ENCODE assay signal across 10 cellular contexts in genomic region chr18:8835556-8835955, GRCh38.
A peak's percentile ranks its signal among the peaks of the same experiment; 100 is the strongest.
DNase-seq lines count a peak whose midpoint lies in the region; ATAC-seq, FAIRE-seq and TF ChIP-seq lines count a peak whose summit lies in the region.
"Had no signal": no experiment of that assay in that cellular context is flagged by ENCODE, and none has a peak within 500 bp of the region (broad histone marks: within the 10 kb centered on the region; RNA-seq: fewer than 3 reads in every experiment).

No MANE protein-coding gene starts in this region.

- no peak overlapping the region for H3K4me3 ChIP-seq in HL-60 (replicated peaks; ENCODE audit: insufficient read depth, low read length)
- H3K4me3 ChIP-seq in keratinocyte (ENCODE audit: control insufficient read depth in 2 of 3, extremely low read depth in 1 of 3, insufficient read depth in 2 of 3, low read depth in 1 of 3, low read length in 3 of 3) = no peak overlapping the region
- H3K4me3 ChIP-seq in aorta (ENCODE audit: low read length in 2 of 2) = no peak overlapping the region
- H3K4me3 ChIP-seq: uterus had no signal

- H3K4me1 ChIP-seq in keratinocyte (ENCODE audit: control insufficient read depth, extremely low read depth, insufficient read depth, low read length) (peaks cover 13% of the 10 kb centered on the region), aorta (ENCODE audit: control insufficient read depth in 1 of 2, insufficient read depth in 2 of 2, low read length in 2 of 2) (no peaks in the 10 kb centered on the region)
- H3K4me1 ChIP-seq: BE2C, uterus had no signal

- H2AFZ ChIP-seq in keratinocyte (ENCODE audit: control insufficient read depth, low read length) = no peak overlapping the region

- peak; percentile 9 for FAIRE-seq in keratinocyte (lab: Jason Lieb, UNC)

- H3K27me3 Mint-ChIP-seq in nephron progenitor cell (ENCODE audit: low read depth, poor library complexity) = peaks cover 6% of the 10 kb centered on the region

- H3K4me2 ChIP-seq in keratinocyte (ENCODE audit: control insufficient read depth, extremely low read depth, insufficient read depth, low read depth, low read length) = no peak overlapping the region

- no peaks in the 10 kb centered on the region for H3K27me3 ChIP-seq in HL-60 (ENCODE audit: insufficient read depth, poor library complexity, severe bottlenecking)
- H3K27me3 ChIP-seq in keratinocyte (ENCODE audit: control insufficient read depth, extremely low read depth, insufficient read depth, low read length) = no peaks in the 10 kb centered on the region
- no peaks in the 10 kb centered on the region for H3K27me3 ChIP-seq in aorta (ENCODE audit: control insufficient read depth in 1 of 2, insufficient read depth in 2 of 2, low read length in 1 of 2)
- H3K27me3 ChIP-seq: BE2C, uterus had no signal

- no peak overlapping the region for H3K9ac ChIP-seq in keratinocyte (ENCODE audit: control insufficient read depth, extremely low read depth, insufficient read depth, low read length)

- WGBS in aorta, 2 donors = 0 to 2% methylated on average over 3 of the region's 3 CpGs

- H4K20me1 ChIP-seq in keratinocyte (ENCODE audit: control insufficient read depth, extremely low read depth, insufficient read depth, low read length) = no peaks in the 10 kb centered on the region

- DNase-seq in AG08395 (ENCODE audit: low spot score) = peak; percentile 79
- DNase-seq in HL-60 (ENCODE audit: low read depth in 1 of 2, low spot score in 1 of 2) = peak; percentile 12 to 57
- peak; percentile 85 for DNase-seq in amniotic epithelial cell (ENCODE audit: low read depth)
- DNase-seq in keratinocyte (ENCODE audit: low read depth, low spot score) = no peak
- no peak for DNase-seq in aorta
- DNase-seq in GDM1 (lab: John Stamatoyannopoulos, UW) = no peak
- no peak for DNase-seq in nephron progenitor cell
- DNase-seq in HK-2 (ENCODE audit: unreplicated experiment) = no peak
- DNase-seq: BE2C, uterus had no signal

- H3K4me3 Mint-ChIP-seq in nephron progenitor cell = no peak overlapping the region

- peaks cover 4% of the 10 kb centered on the region for H3K36me3 Mint-ChIP-seq in nephron progenitor cell (ENCODE audit: low read depth)

- dilution Hi-C loops in keratinocyte (cut with MboI; ENCODE audit: extremely low pct_ligation_motif_present, low sequenced_read_pairs) = no loop called here

- H3K27ac ChIP-seq in HL-60 (replicated peaks) (no peak overlapping the region), keratinocyte (ENCODE audit: control insufficient read depth, insufficient read depth, low read length) (no peak overlapping the region), aorta (ENCODE audit: low read depth in 1 of 2, low read length in 2 of 2) (no peak overlapping the region)
- H3K27ac ChIP-seq: uterus had no signal

- H3K36me3 ChIP-seq in keratinocyte (ENCODE audit: control insufficient read depth in 2 of 2, extremely low read depth in 1 of 2, insufficient read depth in 2 of 2, low read length in 2 of 2) (no peaks in the 10 kb centered on the region), aorta (ENCODE audit: control insufficient read depth in 1 of 2, insufficient read depth in 2 of 2, low read length in 1 of 2) (no peaks in the 10 kb centered on the region)
- H3K36me3 ChIP-seq: BE2C, uterus had no signal

- H3K9me3 Mint-ChIP-seq in nephron progenitor cell = peaks cover 8% of the 10 kb centered on the region

- H3K9me1 ChIP-seq in keratinocyte (ENCODE audit: control insufficient read depth, extremely low read depth, insufficient read depth, low read length) = no peaks in the 10 kb centered on the region

- peaks cover 13% of the 10 kb centered on the region for H3K4me1 Mint-ChIP-seq in nephron progenitor cell

- TF ChIP-seq CTCF in HL-60 (IDR thresholded peaks at IDR 0.05; ENCODE audit: insufficient read depth, low read length) = no peak
- TF ChIP-seq CTCF in keratinocyte (optimal IDR thresholded peaks at IDR 0.05 in 1 of 3, IDR thresholded peaks at IDR 0.05 in 1 of 3, conservative IDR thresholded peaks at IDR 0.05 in 1 of 3; ENCODE audit: extremely low read depth in 1 of 3, insufficient read depth in 2 of 3, low read length in 3 of 3) = no peak
- TF ChIP-seq CTCF in nephron progenitor cell (IDR thresholded peaks at IDR 0.05) = no peak

- no peak for ATAC-seq in aorta (ENCODE audit: low FRiP score)

- H3K27ac Mint-ChIP-seq in nephron progenitor cell = no peak overlapping the region

- intact Hi-C loops in aorta (cut with DNase I) = no loop called here

- H3K79me2 ChIP-seq in keratinocyte (ENCODE audit: control insufficient read depth, insufficient read depth, low read length) = no peaks in the 10 kb centered on the region

- H3K9me3 ChIP-seq in keratinocyte (ENCODE audit: control insufficient read depth, low read depth, low read length) (no peaks in the 10 kb centered on the region), aorta (ENCODE audit: control insufficient read depth, low read length) (peaks cover 1% of the 10 kb centered on the region)
- H3K9me3 ChIP-seq: BE2C, uterus had no signal

Comparison
In these comparisons a context has a peak if more than half of its experiments do, and no peak if none do; other contexts are left out.
1. DNase-seq: peak in AG08395 (single experiment), HL-60 (2 of 2) and amniotic epithelial cell (single experiment); none in keratinocyte (single experiment), aorta (0 of 2), GDM1 (single experiment), nephron progenitor cell (single experiment) and HK-2 (single experiment).